Comparison of ENCODE assay signal across 8 cellular contexts in genomic region chr17:75455896-75456416, GRCh38. TPM values are rescaled to one million over a fixed set of nuclear protein-coding genes. Genes with fewer than 3 reads are reported as not detected.
DNase-seq lines count a peak whose midpoint lies in the region; ATAC-seq lines count a peak whose summit lies in the region.

No MANE protein-coding gene starts in this region.

- H3K4me3 Mint-ChIP-seq in activated CD8-positive, alpha-beta T cell treated with anti-CD3 and anti-CD28 coated beads, Interleukin-2, amount 10 ng/mL, durations not matched to agents 7 days and 5 days: peak overlapping the region; percentile 87
- H3K4me3 Mint-ChIP-seq in stimulated activated effector memory CD8-positive, alpha-beta T cell treated with anti-CD3 and anti-CD28 coated beads, Interleukin-12 subunit alpha, Interleukin-12 subunit beta, amount 100 ng/mL, for 72 hours: peak overlapping the region; percentile 93

- peak; percentile 85 for DNase-seq in DMS53 (lab: John Stamatoyannopoulos, UW)
- no peak for DNase-seq in activated CD8-positive, alpha-beta T cell treated with anti-CD3 and anti-CD28 coated beads, Interleukin-2, amount 10 ng/mL, durations not matched to agents 7 days and 5 days
- no peak for DNase-seq in right cardiac atrium
- DNase-seq in stimulated activated effector memory CD8-positive, alpha-beta T cell treated with anti-CD3 and anti-CD28 coated beads, Interleukin-12 subunit alpha, Interleukin-12 subunit beta, amount 100 ng/mL, for 72 hours (ENCODE audit: low spot score in 2 of 2): no peak
- DNase-seq in RKO (ENCODE audit: low spot score): no peak
- no peak for DNase-seq in activated CD4-positive, CD25-positive, alpha-beta regulatory T cell treated with anti-CD3 and anti-CD28 coated beads, Interleukin-2, amount 50 U/mL, for 72 hours
- no peak for DNase-seq in COLO668 (lab: John Stamatoyannopoulos, UW; ENCODE audit: unreplicated experiment)

- H3K27ac ChIP-seq in right cardiac atrium (ENCODE audit: low read length): peak overlapping the region; percentile 90

- no peaks in the 10 kb centered on the region for H3K27me3 Mint-ChIP-seq in activated CD8-positive, alpha-beta T cell treated with anti-CD3 and anti-CD28 coated beads, Interleukin-2, amount 10 ng/mL, durations not matched to agents 7 days and 5 days (ENCODE audit: low read depth)

- peak; percentile 7 for ATAC-seq in HG02623 (IDR thresholded peaks at IDR 0.05; ENCODE audit: unreplicated experiment)
- ATAC-seq in activated CD8-positive, alpha-beta T cell treated with anti-CD3 and anti-CD28 coated beads, Interleukin-2, amount 10 ng/mL, durations not matched to agents 7 days and 5 days: peak; percentile 37
- peak; percentile 35 to 42 for ATAC-seq in right cardiac atrium
- peak; percentile 27 for ATAC-seq in stimulated activated effector memory CD8-positive, alpha-beta T cell treated with anti-CD3 and anti-CD28 coated beads, Interleukin-12 subunit alpha, Interleukin-12 subunit beta, amount 100 ng/mL, for 72 hours

- no peaks in the 10 kb centered on the region for H3K9me3 ChIP-seq in right cardiac atrium (ENCODE audit: control insufficient read depth, low read length)

- peak overlapping the region; percentile 93 for H3K27ac Mint-ChIP-seq in activated CD8-positive, alpha-beta T cell treated with anti-CD3 and anti-CD28 coated beads, Interleukin-2, amount 10 ng/mL, durations not matched to agents 7 days and 5 days
- H3K27ac Mint-ChIP-seq in stimulated activated effector memory CD8-positive, alpha-beta T cell treated with anti-CD3 and anti-CD28 coated beads, Interleukin-12 subunit alpha, Interleukin-12 subunit beta, amount 100 ng/mL, for 72 hours: peak overlapping the region; percentile 96

- H3K36me3 Mint-ChIP-seq in activated CD8-positive, alpha-beta T cell treated with anti-CD3 and anti-CD28 coated beads, Interleukin-2, amount 10 ng/mL, durations not matched to agents 7 days and 5 days (ENCODE audit: low read depth): peaks cover 7% of the 10 kb centered on the region
- peaks cover 8% of the 10 kb centered on the region for H3K36me3 Mint-ChIP-seq in stimulated activated effector memory CD8-positive, alpha-beta T cell treated with anti-CD3 and anti-CD28 coated beads, Interleukin-12 subunit alpha, Interleukin-12 subunit beta, amount 100 ng/mL, for 72 hours

- H3K4me1 ChIP-seq in right cardiac atrium (ENCODE audit: control insufficient read depth, insufficient read depth, low read length): peaks cover 2% of the 10 kb centered on the region

- H3K4me3 ChIP-seq in right cardiac atrium (ENCODE audit: low read length): peak overlapping the region; percentile 93

- CTCF ChIA-PET in activated CD8-positive, alpha-beta T cell treated with anti-CD3 and anti-CD28 coated beads, Interleukin-2, amount 10 ng/mL, durations not matched to agents 7 days and 5 days (lab: Charles Lee): interaction anchor here (0.6 to 2.0 kb wide), 15 partner anchors 8 to 342 kb away, joined by 3 to 17 read pairs (median 4); partner anchors contain the start of genes MIF4GD and TSEN54

- H3K4me1 Mint-ChIP-seq in activated CD8-positive, alpha-beta T cell treated with anti-CD3 and anti-CD28 coated beads, Interleukin-2, amount 10 ng/mL, durations not matched to agents 7 days and 5 days (ENCODE audit: low read depth): peaks cover 43% of the 10 kb centered on the region
- H3K4me1 Mint-ChIP-seq in stimulated activated effector memory CD8-positive, alpha-beta T cell treated with anti-CD3 and anti-CD28 coated beads, Interleukin-12 subunit alpha, Interleukin-12 subunit beta, amount 100 ng/mL, for 72 hours: peaks cover 42% of the 10 kb centered on the region

- WGBS in right cardiac atrium: 3% methylated on average over 13 of the region's 13 CpGs

- POLR2A ChIA-PET in activated CD8-positive, alpha-beta T cell treated with anti-CD3 and anti-CD28 coated beads, Interleukin-2, amount 10 ng/mL, durations not matched to agents 7 days and 5 days (lab: Charles Lee): interaction anchor here (0.6 to 2.0 kb wide), 24 partner anchors 12 to 250 kb away, joined by 3 to 14 read pairs (median 3); partner anchors contain the start of genes MIF4GD, NUP85, RECQL5 and SAP30BP

- H3K27me3 ChIP-seq in right cardiac atrium (ENCODE audit: control insufficient read depth, insufficient read depth): no peaks in the 10 kb centered on the region

- intact Hi-C loops in right cardiac atrium (cut with DNase I): no loop called here

- H3K9me3 Mint-ChIP-seq in activated CD8-positive, alpha-beta T cell treated with anti-CD3 and anti-CD28 coated beads, Interleukin-2, amount 10 ng/mL, durations not matched to agents 7 days and 5 days (ENCODE audit: insufficient read depth): no peaks in the 10 kb centered on the region
- no peaks in the 10 kb centered on the region for H3K9me3 Mint-ChIP-seq in stimulated activated effector memory CD8-positive, alpha-beta T cell treated with anti-CD3 and anti-CD28 coated beads, Interleukin-12 subunit alpha, Interleukin-12 subunit beta, amount 100 ng/mL, for 72 hours

RNA-seq across cellular contexts. Expression of gene TMEM94, which starts 0.5 kb away (rescaled TPM):
- 10 to 100 TPM; 81.9 to 84.8 TPM for total RNA-seq in activated CD8-positive, alpha-beta T cell treated with anti-CD3 and anti-CD28 coated beads, Interleukin-2, amount 10 ng/mL, durations not matched to agents 7 days and 5 days
- total RNA-seq in right cardiac atrium: 10 to 100 TPM; 40.3 to 54.6 (median 50.3) TPM
- 41.0 TPM for polyA plus RNA-seq in right cardiac atrium

RNA-seq across cellular contexts. Expression of gene GRB2, which starts 50.5 kb away (rescaled TPM):
- 100 to 1,000 TPM; 166 to 178 TPM for total RNA-seq in activated CD8-positive, alpha-beta T cell treated with anti-CD3 and anti-CD28 coated beads, Interleukin-2, amount 10 ng/mL, durations not matched to agents 7 days and 5 days
- total RNA-seq in right cardiac atrium: 100 to 1,000 TPM; 104 to 150 (median 123) TPM
- 66.7 TPM for polyA plus RNA-seq in right cardiac atrium

RNA-seq across cellular contexts. Expression of gene CASKIN2, which starts 59.4 kb away (rescaled TPM):
- total RNA-seq in activated CD8-positive, alpha-beta T cell treated with anti-CD3 and anti-CD28 coated beads, Interleukin-2, amount 10 ng/mL, durations not matched to agents 7 days and 5 days: under 1 TPM; 0.68 to 0.97 TPM
- total RNA-seq in right cardiac atrium: 10 to 100 TPM; 38.0 to 50.4 (median 46.4) TPM
- polyA plus RNA-seq in right cardiac atrium: 25.9 TPM

Comparison
In these comparisons a context has a peak if more than half of its experiments do, and no peak if none do; other contexts are left out.
1. RNA of gene CASKIN2, which starts 59.4 kb away (total RNA-seq): 38.0 to 50.4 TPM in right cardiac atrium; 0.68 to 0.97 TPM in activated CD8-positive, alpha-beta T cell treated with anti-CD3 and anti-CD28 coated beads, Interleukin-2, amount 10 ng/mL, durations not matched to agents 7 days and 5 days; every median in the first group is over 10 times any median in the second.
2. Peak in every context shown above with its lines, with median percentiles within 50 percentile points of each other: ATAC-seq.